Comparison of ENCODE assay signal across 8 cellular contexts in the genomic region with DNA sequence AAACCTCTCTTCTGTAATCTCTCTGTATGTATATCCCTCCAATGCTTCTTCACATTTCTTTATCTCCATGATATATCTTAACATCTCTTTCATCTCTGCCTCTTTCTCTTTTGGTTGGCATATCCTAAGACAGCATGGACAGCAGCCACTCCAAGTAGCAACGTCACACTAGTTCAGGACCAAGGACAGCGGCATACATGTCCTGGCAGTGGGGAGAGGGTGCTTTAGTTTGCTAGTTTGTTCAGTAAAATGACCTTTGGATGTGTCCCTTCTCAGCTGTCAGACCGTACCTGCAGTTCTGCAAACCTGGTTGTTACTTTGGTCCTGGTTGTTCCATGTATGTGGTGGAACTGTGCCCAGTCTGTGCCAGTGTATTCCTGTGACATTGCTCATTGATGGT.
A peak's percentile ranks its signal among the peaks of the same experiment; 100 is the strongest.
DNase-seq lines count a peak whose midpoint lies in the region; ATAC-seq and TF ChIP-seq lines count a peak whose summit lies in the region.

No MANE protein-coding gene starts in this region.

- 9% methylated on average over 3 of the region's 3 CpGs for WGBS in right cardiac atrium
- 10% methylated on average over 3 of the region's 3 CpGs; no CpG with 5 or more reads in 1 of the 2 donors for WGBS in transverse colon (ENCODE audit: low coverage in 1 of 2), 2 donors

- H3K36me3 ChIP-seq in HAP-1 (replicated peaks) (no peaks in the 10 kb centered on the region), transverse colon (no peaks in the 10 kb centered on the region)
- no peaks in the 10 kb centered on the region for H3K36me3 ChIP-seq in effector memory CD4-positive, alpha-beta T cell (ENCODE audit: control insufficient read depth, insufficient read depth, low read length)

- no peak overlapping the region for H3K27ac Mint-ChIP-seq in effector memory CD8-positive, alpha-beta T cell

- H3K9me3 Mint-ChIP-seq in effector memory CD8-positive, alpha-beta T cell = peaks cover 0 to 1% of the 10 kb centered on the region in 2 donors

- H3K27me3 Mint-ChIP-seq in effector memory CD8-positive, alpha-beta T cell = peaks cover 7 to 10% of the 10 kb centered on the region in 2 donors

- H3K27ac ChIP-seq in right cardiac atrium (ENCODE audit: low read length) = no peak overlapping the region
- no peak overlapping the region for H3K27ac ChIP-seq in transverse colon
- H3K27ac ChIP-seq in effector memory CD4-positive, alpha-beta T cell (ENCODE audit: insufficient read depth, low read length, poor library complexity, severe bottlenecking) = no peak overlapping the region

- peak; percentile 59 to 64 for ATAC-seq in right cardiac atrium
- no peak for ATAC-seq in effector memory CD8-positive, alpha-beta T cell (replicated peaks)

- no peaks in the 10 kb centered on the region for H3K4me1 ChIP-seq in HAP-1
- H3K4me1 ChIP-seq in right cardiac atrium (ENCODE audit: control insufficient read depth, insufficient read depth, low read length) = peaks cover 2% of the 10 kb centered on the region
- no peaks in the 10 kb centered on the region for H3K4me1 ChIP-seq in transverse colon
- H3K4me1 ChIP-seq in effector memory CD4-positive, alpha-beta T cell (ENCODE audit: control insufficient read depth, insufficient read depth, low read length, poor library complexity, severe bottlenecking) = no peaks in the 10 kb centered on the region

- TF ChIP-seq EP300 in transverse colon (IDR thresholded peaks at IDR 0.05; ENCODE audit: low read depth) = no peak

- H3K9me3 ChIP-seq in HAP-1 (no peaks in the 10 kb centered on the region), right cardiac atrium (ENCODE audit: control insufficient read depth, low read length) (no peaks in the 10 kb centered on the region), transverse colon (no peaks in the 10 kb centered on the region)
- H3K9me3 ChIP-seq in effector memory CD4-positive, alpha-beta T cell (ENCODE audit: control insufficient read depth, low read length) = no peaks in the 10 kb centered on the region

- H3K4me3 Mint-ChIP-seq in effector memory CD8-positive, alpha-beta T cell = no peak overlapping the region

- intact Hi-C loops in right cardiac atrium (cut with DNase I) (no loop called here), transverse colon (cut with DNase I; ENCODE audit: low total_unique reads) (no loop called here)

- H3K27me3 ChIP-seq in HAP-1 (ENCODE audit: low read depth) (no peaks in the 10 kb centered on the region), right cardiac atrium (ENCODE audit: control insufficient read depth, insufficient read depth) (no peaks in the 10 kb centered on the region), transverse colon (no peaks in the 10 kb centered on the region)
- H3K27me3 ChIP-seq in effector memory CD4-positive, alpha-beta T cell (replicated peaks; ENCODE audit: control insufficient read depth, insufficient read depth, low read length, poor library complexity, severe bottlenecking) = no peaks in the 10 kb centered on the region

- H3K4me3 ChIP-seq in HAP-1 (no peak overlapping the region), right cardiac atrium (ENCODE audit: low read length) (no peak overlapping the region), transverse colon (no peak overlapping the region)
- no peak overlapping the region for H3K4me3 ChIP-seq in effector memory CD4-positive, alpha-beta T cell (ENCODE audit: insufficient read depth, low read depth, low read length, poor library complexity, severe bottlenecking)

- peaks cover 4% of the 10 kb centered on the region for H3K36me3 Mint-ChIP-seq in effector memory CD8-positive, alpha-beta T cell (ENCODE audit: insufficient read depth)

- in situ Hi-C loops in ACHN (cut with HindIII; ENCODE audit: low pct_ligation_motif_present, low pct_unique_long_range_greater_than_20kb, low sequenced_read_pairs) = no loop called here
- in situ Hi-C loops in HAP-1 (cut with MboI; ENCODE audit: low sequenced_read_pairs) = no loop called here
- in situ Hi-C loops in transverse colon (cut with MboI; ENCODE audit: low pct_ligation_motif_present in 1 of 4, low pct_unique_long_range_greater_than_20kb in 1 of 4, low sequenced_read_pairs in 3 of 4) = no loop called here

- DNase-seq in ACHN = peak; percentile 78
- peak; percentile 28 to 71 for DNase-seq in HAP-1 (ENCODE audit: low spot score in 2 of 2)
- peak; percentile 39 for DNase-seq in UCSD-AML1 (lab: John Stamatoyannopoulos, UW; ENCODE audit: unreplicated experiment)
- DNase-seq in right cardiac atrium = peak; percentile 44 to 71 (median 52)
- DNase-seq in transverse colon = peak; percentile 26
- no peak for DNase-seq in NK-92 (lab: John Stamatoyannopoulos, UW; ENCODE audit: unreplicated experiment)
- no peak for DNase-seq in effector memory CD8-positive, alpha-beta T cell
- no peak for DNase-seq in effector memory CD4-positive, alpha-beta T cell

- TF ChIP-seq POLR2A in transverse colon (IDR thresholded peaks at IDR 0.05) = no peak

- H3K4me1 Mint-ChIP-seq in effector memory CD8-positive, alpha-beta T cell (ENCODE audit: low read depth in 2 of 2) = no peaks in the 10 kb centered on the region

- no peak for TF ChIP-seq CTCF in transverse colon (IDR thresholded peaks at IDR 0.05)

Comparison
In these comparisons a context has a peak if more than half of its experiments do, and no peak if none do; other contexts are left out.
1. DNase-seq: peak in ACHN (single experiment), HAP-1 (2 of 2), UCSD-AML1 (single experiment), right cardiac atrium (3 of 3) and transverse colon (single experiment); none in NK-92 (single experiment), effector memory CD8-positive, alpha-beta T cell (0 of 3) and effector memory CD4-positive, alpha-beta T cell (0 of 3).